8 cellular contexts compared by ENCODE assay signal in the genomic region with DNA sequence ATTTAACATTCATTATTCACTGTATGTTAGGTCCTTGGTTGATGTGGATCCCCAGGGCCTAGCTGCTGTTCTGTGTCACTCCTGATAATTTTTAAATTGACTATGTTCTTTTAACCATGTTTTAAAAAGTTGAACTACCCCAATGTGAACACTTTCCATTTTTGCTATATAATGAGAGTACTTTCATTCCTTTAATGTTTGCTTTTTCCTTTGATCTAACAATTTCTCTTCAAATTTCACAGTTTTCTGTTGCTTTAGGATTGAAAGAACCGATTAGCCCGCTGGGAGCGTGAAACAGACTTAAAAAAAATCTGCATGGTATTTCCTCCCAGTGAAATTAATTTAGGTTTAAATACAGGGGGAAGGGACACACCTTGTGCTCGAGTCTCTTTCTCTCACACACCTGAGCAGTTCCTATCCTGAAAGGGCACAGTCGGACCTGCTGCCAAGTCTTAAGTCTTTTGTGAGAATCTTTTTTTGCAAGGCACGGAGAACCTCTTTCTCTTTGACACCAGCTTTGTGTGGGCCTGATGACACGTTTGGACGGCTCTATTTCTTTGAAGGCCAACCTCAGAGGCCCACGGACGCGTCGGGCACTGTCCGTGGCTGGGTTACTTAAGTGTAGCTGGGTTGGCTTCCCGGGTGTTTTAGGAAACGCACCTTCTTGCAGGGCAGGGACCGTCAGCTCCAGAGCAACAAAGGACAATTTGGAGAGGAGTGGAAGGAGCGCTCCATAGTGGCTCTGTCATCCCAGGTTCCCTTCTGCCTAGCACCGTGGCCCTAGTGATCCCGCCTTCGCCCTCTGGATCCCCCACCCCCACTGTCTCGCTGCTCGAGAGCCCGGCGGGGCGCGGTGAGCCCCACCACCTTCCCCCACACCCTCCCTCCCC. TPM values are rescaled to one million over a fixed set of nuclear protein-coding genes. Genes with fewer than 3 reads are reported as not detected.
DNase-seq lines count a peak whose midpoint lies in the region; ATAC-seq and TF ChIP-seq lines count a peak whose summit lies in the region.

No MANE protein-coding gene starts in this region.

- peaks cover 63 to 88% (median 75%) of the 10 kb centered on the region in 3 donors for H3K27me3 Mint-ChIP-seq in naive B cell

- intact Hi-C loops in A673 (cut with micrococcal nuclease; ENCODE audit: unreplicated experiment), result loop anchor here (10.0 kb wide), 1 partner anchor 151 kb away; no protein-coding TSS in a partner anchor
- intact Hi-C loops in left lung (cut with DNase I), result loop anchor here in 1 of 2 donors (10.0 kb wide), 1 partner anchor 211 kb away; no protein-coding TSS in a partner anchor

- peaks cover 11 to 21% (median 18%) of the 10 kb centered on the region in 3 donors for H3K4me1 Mint-ChIP-seq in naive B cell

- H3K4me1 ChIP-seq in A673 (ENCODE audit: insufficient read depth, low read length, poor library complexity, severe bottlenecking) (peaks cover 60% of the 10 kb centered on the region), HUES6 (ENCODE audit: control insufficient read depth, insufficient read depth, low read length) (peaks cover 42% of the 10 kb centered on the region), left lung (peaks cover 4 to 47% of the 10 kb centered on the region in 2 donors)

- POLR2A ChIA-PET in A673 (lab: Charles Lee; ENCODE audit: low non-redundant PET), result no interaction called here

- H3K4me3 Mint-ChIP-seq in naive B cell, result peak overlapping the region in 7 of 8 donors; percentile 17 to 82 (median 64)

- no peaks in the 10 kb centered on the region for H3K36me3 Mint-ChIP-seq in naive B cell

- H3K27ac Mint-ChIP-seq in naive B cell, result peak overlapping the region in 2 of 6 donors; percentile 4 to 28

- H3K4me3 ChIP-seq in A673 (ENCODE audit: low read depth, low read length, poor library complexity, severe bottlenecking) (peak overlapping the region; percentile 84), HUES6 (ENCODE audit: low read depth, low read length) (peak overlapping the region; percentile 88), coronary artery (peak overlapping the region; percentile 89), left lung (peak overlapping the region in 1 of 2 donors; percentile 67)

- H3K9me3 ChIP-seq in A673 (ENCODE audit: low read depth, low read length, poor library complexity, severe bottlenecking), result no peaks in the 10 kb centered on the region
- no peaks in the 10 kb centered on the region for H3K9me3 ChIP-seq in HUES6 (ENCODE audit: control insufficient read depth, insufficient read depth, low read depth, low read length)
- H3K9me3 ChIP-seq in left lung, result no peaks in the 10 kb centered on the region

- ATAC-seq in naive B cell (ENCODE audit: low read depth in 2 of 2), result no peak
- ATAC-seq in left lung, result no peak

- H3K36me3 ChIP-seq in A673 (ENCODE audit: insufficient read depth, low read length, poor library complexity, severe bottlenecking) (no peaks in the 10 kb centered on the region), HUES6 (ENCODE audit: control insufficient read depth, insufficient read depth, low read length) (no peaks in the 10 kb centered on the region), left lung (no peaks in the 10 kb centered on the region)

- DNase-seq in A673 (ENCODE audit: low spot score), result peak; percentile 49
- DNase-seq in coronary artery (ENCODE audit: low spot score), result no peak
- DNase-seq in naive B cell, result no peak
- DNase-seq in NCI-H524 (lab: John Stamatoyannopoulos, UW), result no peak
- no peak for DNase-seq in stimulated activated CD4-positive, alpha-beta T cell treated with anti-CD3 and anti-CD28 coated beads, Interleukin-12 subunit alpha, Interleukin-12 subunit beta, amount 100 ng/mL, for 4 hours
- DNase-seq in kidney tubule cell (ENCODE audit: low spot score), result no peak
- DNase-seq in left lung, result no peak

- H3K27me3 ChIP-seq in A673 (replicated peaks; ENCODE audit: insufficient read depth, low read depth, low read length, poor library complexity) (no peaks in the 10 kb centered on the region), HUES6 (ENCODE audit: control insufficient read depth, insufficient read depth, low read length) (peaks cover 77% of the 10 kb centered on the region), left lung (peaks cover 11 to 74% of the 10 kb centered on the region in 2 donors)

- TSS peak; percentile 51 for BruUV-seq in A673 (replicated peaks; lab: Mats Ljungman, UMichigan)

- H3K9ac ChIP-seq in HUES6 (ENCODE audit: low read length), result no peak overlapping the region

- TF ChIP-seq CTCF in A673 (conservative IDR thresholded peaks at IDR 0.05; ENCODE audit: low read depth, low read length), result no peak
- TF ChIP-seq CTCF in coronary artery (IDR thresholded peaks at IDR 0.05), result no peak
- no peak for TF ChIP-seq CTCF in left lung (IDR thresholded peaks at IDR 0.05)

- H3K27ac ChIP-seq in A673 (ENCODE audit: low read depth, low read length, poor library complexity, severe bottlenecking) (peak overlapping the region; percentile 90), HUES6 (ENCODE audit: low read depth, low read length) (no peak overlapping the region), coronary artery (no peak overlapping the region), left lung (no peak overlapping the region)

- CTCF ChIA-PET in A673 (lab: Charles Lee), result no interaction called here

- H3K9me3 Mint-ChIP-seq in naive B cell, result no peaks in the 10 kb centered on the region

RNA-seq across cellular contexts. Expression of gene CHN2, which starts 1.0 kb away (rescaled TPM):
- total RNA-seq in A673 (2021) (61.2 and 64.3 TPM in 2 replicates), left lung (1 to 10 TPM; 5.5 to 8.9 TPM)
- under 1 TPM in 1 of 6 donors, not detected in 5; 0.27 TPM for polyA plus RNA-seq in naive B cell (ENCODE audit: low read depth in 6 of 6)

RNA-seq across cellular contexts. Expression of gene CPVL, which starts 47.2 kb away (rescaled TPM):
- 72.3 and 75.9 TPM in 2 replicates for total RNA-seq in A673 (2021)
- polyA plus RNA-seq in naive B cell (ENCODE audit: low read depth in 6 of 6), result 1 to 10 TPM in 5 of 6 donors, under 1 TPM in 1; 0.82 to 5.5 (median 2.0) TPM
- total RNA-seq in left lung, result 10 to 100 TPM; 37.8 to 40.8 TPM
